ENCODE assay signal across 21 cellular contexts in the genomic region with DNA sequence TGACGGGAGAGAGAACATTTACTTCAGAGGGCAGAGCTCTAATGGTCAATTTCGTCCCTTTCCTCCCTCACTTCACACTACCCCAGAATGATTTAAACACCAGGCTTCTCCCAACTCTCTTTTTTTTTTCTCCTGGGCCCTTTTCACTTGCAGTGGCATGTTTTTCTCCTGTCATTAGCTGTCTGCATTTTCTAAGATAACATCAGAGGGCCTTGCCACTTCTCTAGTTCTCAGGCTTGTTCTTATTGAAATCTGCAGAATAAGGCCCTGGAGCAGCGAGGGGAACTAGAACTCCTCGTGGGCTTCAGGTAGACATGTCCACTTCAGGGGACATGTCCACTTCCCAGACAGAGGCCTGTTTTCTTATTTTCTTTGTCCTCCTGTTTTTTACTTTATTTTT.
"Had no signal": no experiment of that assay in that cellular context is flagged by ENCODE, and none has a peak within 500 bp of the region (broad histone marks: within the 10 kb centered on the region; RNA-seq: fewer than 3 reads in every experiment).

No MANE protein-coding gene starts in this region.

- H3K9me3 ChIP-seq: left ventricle myocardium inferior, neutrophil, stomach, upper lobe of left lung had no signal

- ATAC-seq: activated CD8-positive, alpha-beta T cell treated with anti-CD3 and anti-CD28 coated beads for 36 hours; activated T-helper 17 cell treated with anti-CD3 and anti-CD28 coated beads, Interleukin-2, amount 50 U/mL, for 72 hours; foreskin keratinocyte; naive thymus-derived CD4-positive, alpha-beta T cell; sciatic nerve; stimulated activated effector memory CD8-positive, alpha-beta T cell treated with anti-CD3 and anti-CD28 coated beads, Interleukin-12 subunit alpha, Interleukin-12 subunit beta, amount 100 ng/mL, for 72 hours had no signal

- H3K4me1 ChIP-seq: foreskin keratinocyte had no signal

- H3K4me3 ChIP-seq: dorsolateral prefrontal cortex, left ventricle myocardium inferior, stomach, upper lobe of left lung had no signal

- H3K27me3 ChIP-seq: dorsolateral prefrontal cortex, foreskin keratinocyte, neutrophil, stomach, upper lobe of left lung had no signal

- DNase-seq: activated CD4-positive, alpha-beta T cell treated with anti-CD3 and anti-CD28 coated beads, Interleukin-2, amount 10 ng/mL, durations not matched to agents 24 days and 14 days; activated CD8-positive, alpha-beta T cell treated with anti-CD3 and anti-CD28 coated beads for 36 hours; activated naive CD4-positive, alpha-beta T cell; activated naive CD8-positive, alpha-beta T cell treated with anti-CD3 and anti-CD28 coated beads for 36 hours; activated T-cell treated with anti-CD3 and anti-CD28 coated beads, Interleukin-2, amount 50 U/mL, for 1 hour; amygdala; caudate nucleus; dorsolateral prefrontal cortex; endodermal cell; hippocampal formation; left ventricle myocardium inferior; naive thymus-derived CD4-positive, alpha-beta T cell; stimulated activated CD4-positive, alpha-beta T cell treated with anti-CD3 and anti-CD28 coated beads, Interleukin-4, amount 100 ng/mL, for 24 hours; stomach; upper lobe of left lung had no signal

- H3K27ac ChIP-seq: epithelial cell of prostate, foreskin keratinocyte, left ventricle myocardium inferior, neutrophil, stomach, upper lobe of left lung had no signal

- H3K36me3 ChIP-seq: left ventricle myocardium inferior, neutrophil, stomach, upper lobe of left lung had no signal
